ENCODE assay signal across 8 cellular contexts in the genomic region with DNA sequence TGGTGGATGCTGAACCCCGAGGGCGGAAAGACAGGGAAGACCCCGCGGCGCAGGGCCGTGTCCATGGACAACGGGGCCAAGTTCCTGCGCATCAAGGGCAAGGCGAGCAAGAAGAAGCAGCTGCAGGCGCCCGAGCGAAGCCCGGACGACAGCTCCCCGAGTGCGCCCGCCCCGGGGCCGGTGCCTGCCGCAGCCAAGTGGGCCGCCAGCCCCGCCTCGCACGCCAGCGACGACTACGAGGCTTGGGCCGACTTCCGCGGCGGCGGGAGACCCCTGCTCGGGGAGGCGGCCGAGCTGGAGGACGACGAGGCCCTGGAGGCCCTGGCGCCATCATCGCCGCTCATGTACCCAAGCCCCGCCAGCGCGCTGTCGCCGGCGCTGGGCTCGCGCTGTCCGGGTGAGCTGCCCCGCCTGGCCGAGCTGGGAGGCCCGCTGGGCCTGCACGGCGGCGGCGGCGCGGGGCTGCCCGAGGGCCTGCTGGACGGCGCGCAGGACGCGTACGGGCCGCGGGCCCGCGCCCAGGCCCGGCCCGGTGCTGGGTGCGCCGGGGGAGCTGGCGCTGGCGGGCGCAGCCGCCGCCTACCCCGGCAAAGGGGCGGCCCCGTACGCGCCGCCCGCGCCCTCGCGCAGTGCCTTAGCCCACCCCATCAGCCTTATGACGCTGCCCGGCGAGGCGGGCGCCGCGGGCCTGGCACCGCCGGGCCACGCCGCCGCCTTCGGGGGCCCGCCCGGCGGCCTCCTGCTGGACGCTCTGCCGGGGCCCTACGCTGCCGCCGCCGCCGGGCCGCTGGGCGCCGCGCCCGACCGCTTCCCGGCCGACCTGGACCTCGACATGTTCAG. TPM values are rescaled to one million over a fixed set of nuclear protein-coding genes. Genes with fewer than 3 reads are reported as not detected.
DNase-seq lines count a peak whose midpoint lies in the region; ATAC-seq lines count a peak whose summit lies in the region.

No MANE protein-coding gene starts in this region.

- H3K27me3 Mint-ChIP-seq in activated naive CD8-positive, alpha-beta T cell = peaks cover 21% of the 10 kb centered on the region

- H3K27ac Mint-ChIP-seq in activated naive CD8-positive, alpha-beta T cell = no peak overlapping the region

- H3K4me1 Mint-ChIP-seq in activated naive CD8-positive, alpha-beta T cell (ENCODE audit: low read depth) = peaks cover 12% of the 10 kb centered on the region

- ATAC-seq in left cardiac atrium (peak; percentile 43 to 58), HG03432 (IDR thresholded peaks at IDR 0.05; ENCODE audit: unreplicated experiment) (no peak), HG02981 (IDR thresholded peaks at IDR 0.05; ENCODE audit: unreplicated experiment) (no peak), GM19463 (IDR thresholded peaks at IDR 0.05; ENCODE audit: unreplicated experiment) (no peak)

- H3K9me3 Mint-ChIP-seq in activated naive CD8-positive, alpha-beta T cell (ENCODE audit: low read depth) = no peaks in the 10 kb centered on the region

- intact Hi-C loops in left cardiac atrium (cut with DNase I) = no loop called here

- peak overlapping the region; percentile 84 for H3K4me3 Mint-ChIP-seq in activated naive CD8-positive, alpha-beta T cell

- no peaks in the 10 kb centered on the region for H3K36me3 Mint-ChIP-seq in activated naive CD8-positive, alpha-beta T cell

- DNase-seq in AG08395 (ENCODE audit: low spot score) (peak; percentile 79), HuH-7.5 (ENCODE audit: low spot score) (peak; percentile 67), left cardiac atrium (peak; percentile 72), retina (peak; percentile 82)

RNA-seq across cellular contexts. Expression of gene FOXO6, which starts 20.7 kb away (rescaled TPM):
- total RNA-seq in left cardiac atrium = 1 to 10 TPM; 1.8 to 2.9 TPM

Comparison
In these comparisons a context has a peak if more than half of its experiments do, and no peak if none do; other contexts are left out.
1. ATAC-seq: peak in left cardiac atrium (2 of 2); none in HG03432 (single experiment), HG02981 (single experiment) and GM19463 (single experiment).
2. Peak in every context shown above with its lines, with median percentiles within 50 percentile points of each other: DNase-seq.